1 cellular context compared by ENCODE assay signal in the genomic region with DNA sequence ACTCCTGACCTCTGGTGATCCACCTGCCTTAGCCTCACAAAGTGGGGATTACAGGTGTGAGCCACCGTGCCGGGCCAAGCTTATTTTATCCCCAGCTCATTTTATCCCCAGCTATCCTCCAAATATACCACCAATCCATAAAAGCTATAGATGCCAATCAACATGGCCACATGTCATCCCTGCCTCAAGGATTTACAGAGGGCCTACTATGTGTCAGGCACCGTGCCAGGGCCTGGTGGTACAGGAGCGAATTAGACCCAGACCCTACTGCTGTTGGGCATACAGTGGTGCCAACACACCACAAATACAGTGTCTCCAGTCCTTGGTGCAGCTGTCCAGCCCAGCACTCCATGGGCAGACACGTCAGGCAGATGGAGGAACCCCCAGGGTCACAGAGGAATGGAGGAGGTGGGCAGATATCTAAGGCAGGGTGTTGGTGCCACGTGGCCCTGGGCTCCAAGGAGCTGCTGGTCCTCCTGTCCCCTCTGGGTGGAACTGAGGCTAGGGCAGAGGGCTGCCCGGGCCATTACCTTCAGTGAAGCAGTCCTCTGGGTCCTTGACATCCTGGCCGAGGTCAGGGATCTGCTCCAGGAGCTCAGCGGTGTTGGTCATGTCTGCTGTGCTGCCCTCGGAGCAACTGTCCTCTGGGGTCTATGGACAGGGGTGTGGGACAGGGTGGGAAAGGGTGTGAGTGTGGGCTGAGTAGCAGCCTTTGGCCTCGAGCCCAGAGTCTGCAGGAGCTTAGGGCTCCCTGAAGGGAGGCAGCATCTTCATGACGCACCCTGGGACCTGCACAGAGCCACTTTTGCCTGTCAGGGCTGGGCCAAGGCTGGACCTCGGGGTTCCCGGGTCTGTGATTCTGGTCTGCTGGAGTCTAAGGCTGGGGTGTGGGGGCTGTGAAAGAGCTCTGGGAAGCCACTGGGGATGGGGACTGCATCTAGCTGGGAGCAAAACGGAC.
TF ChIP-seq lines count a peak whose summit lies in the region.

No MANE protein-coding gene starts in this region.

TF ChIP-seq in H1, 55 proteins besides CTCF, POLR2A, EP300 and RAD21:
- no peak for TF ChIP-seq SP2 (IDR thresholded peaks at IDR 0.05; ENCODE audit: low read length)
- no peak for TF ChIP-seq SP4 (IDR thresholded peaks at IDR 0.05; ENCODE audit: low read length)
- no peak for TF ChIP-seq CBX5 (IDR thresholded peaks at IDR 0.05; ENCODE audit: low read depth, low read length)
- no peak for TF ChIP-seq SUZ12 (IDR thresholded peaks at IDR 0.05; ENCODE audit: low read length)
- TF ChIP-seq BCL11A (IDR thresholded peaks at IDR 0.05; ENCODE audit: low read depth in 2 of 2, low read length in 2 of 2) = no peak
- TF ChIP-seq SIN3A (conservative IDR thresholded peaks at IDR 0.05 in 1 of 2, IDR thresholded peaks at IDR 0.05 in 1 of 2; ENCODE audit: low read depth in 1 of 2, low read length in 2 of 2) = no peak
- TF ChIP-seq CBX8 (IDR thresholded peaks at IDR 0.05; ENCODE audit: borderline replicate concordance, low read depth, low read length) = no peak
